Comparison of ENCODE assay signal across 1 cellular context in genomic region chr19:926595-927043, GRCh38.
TF ChIP-seq lines count a peak whose summit lies in the region.

No MANE protein-coding gene starts in this region.

TF ChIP-seq in H1, 55 proteins besides CTCF, POLR2A, EP300 and RAD21:
- TF ChIP-seq SIN3A (conservative IDR thresholded peaks at IDR 0.05 in 1 of 2, IDR thresholded peaks at IDR 0.05 in 1 of 2; ENCODE audit: low read depth in 1 of 2, low read length in 2 of 2), result 0 out of 4 replicates have a peak, but pooled peaks of 1 of the 2 experiments have one; percentile 9
- TF ChIP-seq, protein P1, sequence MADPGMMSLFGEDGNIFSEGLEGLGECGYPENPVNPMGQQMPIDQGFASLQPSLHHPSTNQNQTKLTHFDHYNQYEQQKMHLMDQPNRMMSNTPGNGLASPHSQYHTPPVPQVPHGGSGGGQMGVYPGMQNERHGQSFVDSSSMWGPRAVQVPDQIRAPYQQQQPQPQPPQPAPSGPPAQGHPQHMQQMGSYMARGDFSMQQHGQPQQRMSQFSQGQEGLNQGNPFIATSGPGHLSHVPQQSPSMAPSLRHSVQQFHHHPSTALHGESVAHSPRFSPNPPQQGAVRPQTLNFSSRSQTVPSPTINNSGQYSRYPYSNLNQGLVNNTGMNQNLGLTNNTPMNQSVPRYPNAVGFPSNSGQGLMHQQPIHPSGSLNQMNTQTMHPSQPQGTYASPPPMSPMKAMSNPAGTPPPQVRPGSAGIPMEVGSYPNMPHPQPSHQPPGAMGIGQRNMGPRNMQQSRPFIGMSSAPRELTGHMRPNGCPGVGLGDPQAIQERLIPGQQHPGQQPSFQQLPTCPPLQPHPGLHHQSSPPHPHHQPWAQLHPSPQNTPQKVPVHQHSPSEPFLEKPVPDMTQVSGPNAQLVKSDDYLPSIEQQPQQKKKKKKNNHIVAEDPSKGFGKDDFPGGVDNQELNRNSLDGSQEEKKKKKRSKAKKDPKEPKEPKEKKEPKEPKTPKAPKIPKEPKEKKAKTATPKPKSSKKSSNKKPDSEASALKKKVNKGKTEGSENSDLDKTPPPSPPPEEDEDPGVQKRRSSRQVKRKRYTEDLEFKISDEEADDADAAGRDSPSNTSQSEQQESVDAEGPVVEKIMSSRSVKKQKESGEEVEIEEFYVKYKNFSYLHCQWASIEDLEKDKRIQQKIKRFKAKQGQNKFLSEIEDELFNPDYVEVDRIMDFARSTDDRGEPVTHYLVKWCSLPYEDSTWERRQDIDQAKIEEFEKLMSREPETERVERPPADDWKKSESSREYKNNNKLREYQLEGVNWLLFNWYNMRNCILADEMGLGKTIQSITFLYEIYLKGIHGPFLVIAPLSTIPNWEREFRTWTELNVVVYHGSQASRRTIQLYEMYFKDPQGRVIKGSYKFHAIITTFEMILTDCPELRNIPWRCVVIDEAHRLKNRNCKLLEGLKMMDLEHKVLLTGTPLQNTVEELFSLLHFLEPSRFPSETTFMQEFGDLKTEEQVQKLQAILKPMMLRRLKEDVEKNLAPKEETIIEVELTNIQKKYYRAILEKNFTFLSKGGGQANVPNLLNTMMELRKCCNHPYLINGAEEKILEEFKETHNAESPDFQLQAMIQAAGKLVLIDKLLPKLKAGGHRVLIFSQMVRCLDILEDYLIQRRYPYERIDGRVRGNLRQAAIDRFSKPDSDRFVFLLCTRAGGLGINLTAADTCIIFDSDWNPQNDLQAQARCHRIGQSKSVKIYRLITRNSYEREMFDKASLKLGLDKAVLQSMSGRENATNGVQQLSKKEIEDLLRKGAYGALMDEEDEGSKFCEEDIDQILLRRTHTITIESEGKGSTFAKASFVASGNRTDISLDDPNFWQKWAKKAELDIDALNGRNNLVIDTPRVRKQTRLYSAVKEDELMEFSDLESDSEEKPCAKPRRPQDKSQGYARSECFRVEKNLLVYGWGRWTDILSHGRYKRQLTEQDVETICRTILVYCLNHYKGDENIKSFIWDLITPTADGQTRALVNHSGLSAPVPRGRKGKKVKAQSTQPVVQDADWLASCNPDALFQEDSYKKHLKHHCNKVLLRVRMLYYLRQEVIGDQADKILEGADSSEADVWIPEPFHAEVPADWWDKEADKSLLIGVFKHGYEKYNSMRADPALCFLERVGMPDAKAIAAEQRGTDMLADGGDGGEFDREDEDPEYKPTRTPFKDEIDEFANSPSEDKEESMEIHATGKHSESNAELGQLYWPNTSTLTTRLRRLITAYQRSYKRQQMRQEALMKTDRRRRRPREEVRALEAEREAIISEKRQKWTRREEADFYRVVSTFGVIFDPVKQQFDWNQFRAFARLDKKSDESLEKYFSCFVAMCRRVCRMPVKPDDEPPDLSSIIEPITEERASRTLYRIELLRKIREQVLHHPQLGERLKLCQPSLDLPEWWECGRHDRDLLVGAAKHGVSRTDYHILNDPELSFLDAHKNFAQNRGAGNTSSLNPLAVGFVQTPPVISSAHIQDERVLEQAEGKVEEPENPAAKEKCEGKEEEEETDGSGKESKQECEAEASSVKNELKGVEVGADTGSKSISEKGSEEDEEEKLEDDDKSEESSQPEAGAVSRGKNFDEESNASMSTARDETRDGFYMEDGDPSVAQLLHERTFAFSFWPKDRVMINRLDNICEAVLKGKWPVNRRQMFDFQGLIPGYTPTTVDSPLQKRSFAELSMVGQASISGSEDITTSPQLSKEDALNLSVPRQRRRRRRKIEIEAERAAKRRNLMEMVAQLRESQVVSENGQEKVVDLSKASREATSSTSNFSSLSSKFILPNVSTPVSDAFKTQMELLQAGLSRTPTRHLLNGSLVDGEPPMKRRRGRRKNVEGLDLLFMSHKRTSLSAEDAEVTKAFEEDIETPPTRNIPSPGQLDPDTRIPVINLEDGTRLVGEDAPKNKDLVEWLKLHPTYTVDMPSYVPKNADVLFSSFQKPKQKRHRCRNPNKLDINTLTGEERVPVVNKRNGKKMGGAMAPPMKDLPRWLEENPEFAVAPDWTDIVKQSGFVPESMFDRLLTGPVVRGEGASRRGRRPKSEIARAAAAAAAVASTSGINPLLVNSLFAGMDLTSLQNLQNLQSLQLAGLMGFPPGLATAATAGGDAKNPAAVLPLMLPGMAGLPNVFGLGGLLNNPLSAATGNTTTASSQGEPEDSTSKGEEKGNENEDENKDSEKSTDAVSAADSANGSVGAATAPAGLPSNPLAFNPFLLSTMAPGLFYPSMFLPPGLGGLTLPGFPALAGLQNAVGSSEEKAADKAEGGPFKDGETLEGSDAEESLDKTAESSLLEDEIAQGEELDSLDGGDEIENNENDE (IDR thresholded peaks at IDR 0.05; ENCODE audit: insufficient replicate concordance, low read length), result no peak
